In the genomic region with DNA sequence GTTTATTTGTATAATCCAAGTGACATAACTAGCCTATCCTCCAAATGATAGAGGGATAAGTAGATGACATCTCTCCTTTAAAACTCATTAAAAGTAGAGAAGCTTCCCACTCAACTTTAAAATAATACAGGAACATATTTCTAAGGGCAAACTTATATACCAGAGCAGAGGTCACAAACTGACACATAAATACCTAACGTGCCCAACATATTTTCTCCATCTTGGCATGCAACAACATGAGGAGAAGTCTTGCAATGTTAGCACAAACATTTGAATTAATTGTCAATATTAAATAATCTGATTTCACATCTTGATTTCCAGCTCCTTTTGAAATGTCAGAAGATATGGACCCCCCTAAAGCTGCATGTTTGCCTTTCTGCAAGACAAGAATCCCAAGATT, we compare ENCODE assay signal across 19 cellular contexts.
DNase-seq lines count a peak whose midpoint lies in the region; FAIRE-seq lines count a peak whose summit lies in the region.
"Had no signal": no experiment of that assay in that cellular context is flagged by ENCODE, and none has a peak within 500 bp of the region (broad histone marks: within the 10 kb centered on the region; RNA-seq: fewer than 3 reads in every experiment).

No MANE protein-coding gene starts in this region.

- intact Hi-C loops in posterior vena cava (cut with DNase I) = loop anchor here in 1 of 2 donors (5.0 kb wide), 1 partner anchor 33 kb away; no protein-coding TSS in a partner anchor

- no peak for FAIRE-seq in HTR-8/SVneo (lab: Jason Lieb, UNC)
- no peak for FAIRE-seq in RCC 7860 (lab: Jason Lieb, UNC)
- FAIRE-seq: D721Med, G401.6, GM12891, GM19239, H1, K562 had no signal

- DNase-seq in EH (ENCODE audit: low read depth) = peak; percentile 58
- peak; percentile 41 for DNase-seq in HTR-8/SVneo (ENCODE audit: insufficient read length, low spot score)
- peak; percentile 3 for DNase-seq in hepatic stellate cell (ENCODE audit: low spot score)
- DNase-seq in RCC 7860 (ENCODE audit: low spot score) = no peak
- no peak for DNase-seq in NCI-H524 (lab: John Stamatoyannopoulos, UW)
- DNase-seq in posterior vena cava (ENCODE audit: low spot score) = no peak
- no peak for DNase-seq in activated CD8-positive, alpha-beta memory T cell treated with anti-CD3 and anti-CD28 coated beads, Interleukin-2, amount 50 U/mL, for 4 hours
- DNase-seq: ACHN; AML-193; Caco-2; CD4-positive, alpha-beta T cell; H9; IMR-90 had no signal

Comparison
In these comparisons a context has a peak if more than half of its experiments do, and no peak if none do; other contexts are left out.
1. DNase-seq: peak in EH (single experiment), HTR-8/SVneo (single experiment) and hepatic stellate cell (single experiment); none in RCC 7860 (single experiment), NCI-H524 (0 of 2), posterior vena cava (single experiment) and activated CD8-positive, alpha-beta memory T cell treated with anti-CD3 and anti-CD28 coated beads, Interleukin-2, amount 50 U/mL, for 4 hours (single experiment).